Comparison of ENCODE assay signal across 1 cellular context in the genomic region with DNA sequence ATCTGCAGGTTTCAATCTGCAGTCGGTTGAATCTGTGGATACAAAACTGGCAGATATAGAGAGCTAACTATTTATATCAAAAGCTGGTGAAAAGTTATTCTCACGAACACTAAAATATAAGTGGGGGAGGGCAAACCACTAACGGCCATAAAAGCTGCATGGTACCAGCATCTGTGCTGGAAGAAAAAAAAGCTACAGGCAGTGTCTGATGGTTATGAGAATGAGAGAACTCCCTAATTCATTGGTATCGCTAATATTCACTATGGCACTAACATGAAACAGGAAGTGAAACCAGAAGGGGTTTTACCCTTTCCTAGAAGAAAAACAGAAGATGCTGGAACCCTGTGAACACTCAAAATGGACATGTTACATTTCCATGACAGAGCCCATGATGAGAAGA.
TF ChIP-seq lines count a peak whose summit lies in the region.

No MANE protein-coding gene starts in this region.

TF ChIP-seq in GM12878, 131 proteins besides CTCF, POLR2A, EP300 and RAD21 (continued from another document):
- TF ChIP-seq, protein P1, sequence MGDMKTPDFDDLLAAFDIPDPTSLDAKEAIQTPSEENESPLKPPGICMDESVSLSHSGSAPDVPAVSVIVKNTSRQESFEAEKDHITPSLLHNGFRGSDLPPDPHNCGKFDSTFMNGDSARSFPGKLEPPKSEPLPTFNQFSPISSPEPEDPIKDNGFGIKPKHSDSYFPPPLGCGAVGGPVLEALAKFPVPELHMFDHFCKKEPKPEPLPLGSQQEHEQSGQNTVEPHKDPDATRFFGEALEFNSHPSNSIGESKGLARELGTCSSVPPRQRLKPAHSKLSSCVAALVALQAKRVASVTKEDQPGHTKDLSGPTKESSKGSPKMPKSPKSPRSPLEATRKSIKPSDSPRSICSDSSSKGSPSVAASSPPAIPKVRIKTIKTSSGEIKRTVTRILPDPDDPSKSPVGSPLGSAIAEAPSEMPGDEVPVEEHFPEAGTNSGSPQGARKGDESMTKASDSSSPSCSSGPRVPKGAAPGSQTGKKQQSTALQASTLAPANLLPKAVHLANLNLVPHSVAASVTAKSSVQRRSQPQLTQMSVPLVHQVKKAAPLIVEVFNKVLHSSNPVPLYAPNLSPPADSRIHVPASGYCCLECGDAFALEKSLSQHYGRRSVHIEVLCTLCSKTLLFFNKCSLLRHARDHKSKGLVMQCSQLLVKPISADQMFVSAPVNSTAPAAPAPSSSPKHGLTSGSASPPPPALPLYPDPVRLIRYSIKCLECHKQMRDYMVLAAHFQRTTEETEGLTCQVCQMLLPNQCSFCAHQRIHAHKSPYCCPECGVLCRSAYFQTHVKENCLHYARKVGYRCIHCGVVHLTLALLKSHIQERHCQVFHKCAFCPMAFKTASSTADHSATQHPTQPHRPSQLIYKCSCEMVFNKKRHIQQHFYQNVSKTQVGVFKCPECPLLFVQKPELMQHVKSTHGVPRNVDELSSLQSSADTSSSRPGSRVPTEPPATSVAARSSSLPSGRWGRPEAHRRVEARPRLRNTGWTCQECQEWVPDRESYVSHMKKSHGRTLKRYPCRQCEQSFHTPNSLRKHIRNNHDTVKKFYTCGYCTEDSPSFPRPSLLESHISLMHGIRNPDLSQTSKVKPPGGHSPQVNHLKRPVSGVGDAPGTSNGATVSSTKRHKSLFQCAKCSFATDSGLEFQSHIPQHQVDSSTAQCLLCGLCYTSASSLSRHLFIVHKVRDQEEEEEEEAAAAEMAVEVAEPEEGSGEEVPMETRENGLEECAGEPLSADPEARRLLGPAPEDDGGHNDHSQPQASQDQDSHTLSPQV (IDR thresholded peaks at IDR 0.05), result no peak
- no peak for TF ChIP-seq SKIL (IDR thresholded peaks at IDR 0.05; ENCODE audit: low read depth, poor library complexity, severe bottlenecking)
- TF ChIP-seq IKZF1 (conservative IDR thresholded peaks at IDR 0.05), result peak; percentile 76
- no peak for TF ChIP-seq RAD51 (IDR thresholded peaks at IDR 0.05)
- TF ChIP-seq HDGF (IDR thresholded peaks at IDR 0.05), result no peak
- TF ChIP-seq CHD4 (IDR thresholded peaks at IDR 0.05), result no peak
- no peak for TF ChIP-seq KDM1A (IDR thresholded peaks at IDR 0.05; ENCODE audit: borderline replicate concordance)
- no peak for TF ChIP-seq ZNF622 (IDR thresholded peaks at IDR 0.05)
- TF ChIP-seq EED (IDR thresholded peaks at IDR 0.05; ENCODE audit: low read depth), result no peak
- TF ChIP-seq BACH1 (IDR thresholded peaks at IDR 0.05; ENCODE audit: borderline replicate concordance), result no peak
- TF ChIP-seq, protein P2, sequence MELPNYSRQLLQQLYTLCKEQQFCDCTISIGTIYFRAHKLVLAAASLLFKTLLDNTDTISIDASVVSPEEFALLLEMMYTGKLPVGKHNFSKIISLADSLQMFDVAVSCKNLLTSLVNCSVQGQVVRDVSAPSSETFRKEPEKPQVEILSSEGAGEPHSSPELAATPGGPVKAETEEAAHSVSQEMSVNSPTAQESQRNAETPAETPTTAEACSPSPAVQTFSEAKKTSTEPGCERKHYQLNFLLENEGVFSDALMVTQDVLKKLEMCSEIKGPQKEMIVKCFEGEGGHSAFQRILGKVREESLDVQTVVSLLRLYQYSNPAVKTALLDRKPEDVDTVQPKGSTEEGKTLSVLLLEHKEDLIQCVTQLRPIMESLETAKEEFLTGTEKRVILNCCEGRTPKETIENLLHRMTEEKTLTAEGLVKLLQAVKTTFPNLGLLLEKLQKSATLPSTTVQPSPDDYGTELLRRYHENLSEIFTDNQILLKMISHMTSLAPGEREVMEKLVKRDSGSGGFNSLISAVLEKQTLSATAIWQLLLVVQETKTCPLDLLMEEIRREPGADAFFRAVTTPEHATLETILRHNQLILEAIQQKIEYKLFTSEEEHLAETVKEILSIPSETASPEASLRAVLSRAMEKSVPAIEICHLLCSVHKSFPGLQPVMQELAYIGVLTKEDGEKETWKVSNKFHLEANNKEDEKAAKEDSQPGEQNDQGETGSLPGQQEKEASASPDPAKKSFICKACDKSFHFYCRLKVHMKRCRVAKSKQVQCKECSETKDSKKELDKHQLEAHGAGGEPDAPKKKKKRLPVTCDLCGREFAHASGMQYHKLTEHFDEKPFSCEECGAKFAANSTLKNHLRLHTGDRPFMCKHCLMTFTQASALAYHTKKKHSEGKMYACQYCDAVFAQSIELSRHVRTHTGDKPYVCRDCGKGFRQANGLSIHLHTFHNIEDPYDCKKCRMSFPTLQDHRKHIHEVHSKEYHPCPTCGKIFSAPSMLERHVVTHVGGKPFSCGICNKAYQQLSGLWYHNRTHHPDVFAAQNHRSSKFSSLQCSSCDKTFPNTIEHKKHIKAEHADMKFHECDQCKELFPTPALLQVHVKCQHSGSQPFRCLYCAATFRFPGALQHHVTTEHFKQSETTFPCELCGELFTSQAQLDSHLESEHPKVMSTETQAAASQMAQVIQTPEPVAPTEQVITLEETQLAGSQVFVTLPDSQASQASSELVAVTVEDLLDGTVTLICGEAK (IDR thresholded peaks at IDR 0.05; ENCODE audit: borderline replicate concordance), result no peak
- no peak for TF ChIP-seq WRNIP1 (IDR thresholded peaks at IDR 0.05; ENCODE audit: borderline replicate concordance, low read depth, low read length)
- no peak for TF ChIP-seq FOS (IDR thresholded peaks at IDR 0.05; ENCODE audit: borderline replicate concordance, extremely low read depth, insufficient read length)
- no peak for TF ChIP-seq SREBF2 (IDR thresholded peaks at IDR 0.05; ENCODE audit: low read length)
- no peak for TF ChIP-seq ZSCAN29 (IDR thresholded peaks at IDR 0.05)
- no peak for TF ChIP-seq TCF7 (IDR thresholded peaks at IDR 0.05; ENCODE audit: borderline replicate concordance)
- TF ChIP-seq, protein P3, sequence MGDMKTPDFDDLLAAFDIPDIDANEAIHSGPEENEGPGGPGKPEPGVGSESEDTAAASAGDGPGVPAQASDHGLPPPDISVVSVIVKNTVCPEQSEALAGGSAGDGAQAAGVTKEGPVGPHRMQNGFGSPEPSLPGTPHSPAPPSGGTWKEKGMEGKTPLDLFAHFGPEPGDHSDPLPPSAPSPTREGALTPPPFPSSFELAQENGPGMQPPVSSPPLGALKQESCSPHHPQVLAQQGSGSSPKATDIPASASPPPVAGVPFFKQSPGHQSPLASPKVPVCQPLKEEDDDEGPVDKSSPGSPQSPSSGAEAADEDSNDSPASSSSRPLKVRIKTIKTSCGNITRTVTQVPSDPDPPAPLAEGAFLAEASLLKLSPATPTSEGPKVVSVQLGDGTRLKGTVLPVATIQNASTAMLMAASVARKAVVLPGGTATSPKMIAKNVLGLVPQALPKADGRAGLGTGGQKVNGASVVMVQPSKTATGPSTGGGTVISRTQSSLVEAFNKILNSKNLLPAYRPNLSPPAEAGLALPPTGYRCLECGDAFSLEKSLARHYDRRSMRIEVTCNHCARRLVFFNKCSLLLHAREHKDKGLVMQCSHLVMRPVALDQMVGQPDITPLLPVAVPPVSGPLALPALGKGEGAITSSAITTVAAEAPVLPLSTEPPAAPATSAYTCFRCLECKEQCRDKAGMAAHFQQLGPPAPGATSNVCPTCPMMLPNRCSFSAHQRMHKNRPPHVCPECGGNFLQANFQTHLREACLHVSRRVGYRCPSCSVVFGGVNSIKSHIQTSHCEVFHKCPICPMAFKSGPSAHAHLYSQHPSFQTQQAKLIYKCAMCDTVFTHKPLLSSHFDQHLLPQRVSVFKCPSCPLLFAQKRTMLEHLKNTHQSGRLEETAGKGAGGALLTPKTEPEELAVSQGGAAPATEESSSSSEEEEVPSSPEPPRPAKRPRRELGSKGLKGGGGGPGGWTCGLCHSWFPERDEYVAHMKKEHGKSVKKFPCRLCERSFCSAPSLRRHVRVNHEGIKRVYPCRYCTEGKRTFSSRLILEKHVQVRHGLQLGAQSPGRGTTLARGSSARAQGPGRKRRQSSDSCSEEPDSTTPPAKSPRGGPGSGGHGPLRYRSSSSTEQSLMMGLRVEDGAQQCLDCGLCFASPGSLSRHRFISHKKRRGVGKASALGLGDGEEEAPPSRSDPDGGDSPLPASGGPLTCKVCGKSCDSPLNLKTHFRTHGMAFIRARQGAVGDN (IDR thresholded peaks at IDR 0.05), result no peak
TF ChIP-seq in GM12878: peak in this region for 12.
